In the genomic region with DNA sequence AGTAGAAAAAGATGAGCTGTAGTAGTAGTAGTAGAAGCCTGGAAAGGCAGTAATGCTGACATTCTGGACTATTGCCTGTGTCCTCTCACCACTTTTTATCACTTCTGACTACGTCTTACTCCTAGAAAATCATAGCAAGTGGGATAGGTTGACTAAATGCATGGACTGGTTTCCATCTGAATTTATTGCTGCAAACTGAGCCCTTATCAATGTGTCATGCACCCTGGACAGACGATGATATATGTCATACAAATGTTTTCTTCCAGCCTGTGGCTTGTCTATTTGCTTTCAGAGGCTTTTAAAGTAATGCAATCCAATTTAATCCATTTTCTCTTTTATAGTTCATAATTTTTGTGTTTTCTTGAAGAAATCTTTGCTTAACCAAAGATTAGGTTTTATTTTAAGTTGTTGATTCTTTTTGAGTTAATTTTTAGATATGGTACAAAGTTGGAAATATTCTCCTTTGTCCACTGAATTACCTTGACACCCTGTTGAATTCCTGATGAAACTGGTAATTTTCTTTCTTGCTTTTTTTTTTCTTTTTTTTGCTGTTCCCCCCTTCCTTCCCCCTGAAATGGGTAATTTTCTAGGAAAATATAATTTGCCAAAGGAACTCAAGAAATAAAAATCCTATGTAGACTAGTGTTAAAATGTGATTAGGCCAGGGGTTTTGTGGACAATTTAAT, we compare ENCODE assay signal across 17 cellular contexts. TPM values are rescaled to one million over a fixed set of nuclear protein-coding genes. Genes with fewer than 3 reads are reported as not detected.
DNase-seq lines count a peak whose midpoint lies in the region; ATAC-seq and TF ChIP-seq lines count a peak whose summit lies in the region.
"Had no signal": no experiment of that assay in that cellular context is flagged by ENCODE, and none has a peak within 500 bp of the region (broad histone marks: within the 10 kb centered on the region; RNA-seq: fewer than 3 reads in every experiment).

No MANE protein-coding gene starts in this region.

- H3K36me3 Mint-ChIP-seq in brain (peaks cover 4% of the 10 kb centered on the region), nephron progenitor cell (ENCODE audit: low read depth) (peaks cover 8% of the 10 kb centered on the region)

- H3K4me1 Mint-ChIP-seq in brain: peaks cover 39% of the 10 kb centered on the region
- peaks cover 14% of the 10 kb centered on the region for H3K4me1 Mint-ChIP-seq in nephron progenitor cell
- H3K4me1 Mint-ChIP-seq: memory B cell had no signal

- peak overlapping the region in 2 of 4 donors; percentile 50 to 58 for H3K27ac ChIP-seq in Peyer's patch
- H3K27ac ChIP-seq: prostate gland had no signal

- H3K4me3 Mint-ChIP-seq in brain (peak overlapping the region in 1 of 5 experiments; percentile 38), nephron progenitor cell (no peak overlapping the region)
- H3K4me3 Mint-ChIP-seq: memory B cell had no signal

- H3K27me3 ChIP-seq in Peyer's patch: no peaks in the 10 kb centered on the region

- TF ChIP-seq POLR2A in Peyer's patch (IDR thresholded peaks at IDR 0.05): no peak

- no peaks in the 10 kb centered on the region for H3K36me3 ChIP-seq in Peyer's patch
- H3K36me3 ChIP-seq: prostate gland had no signal

- no peaks in the 10 kb centered on the region for H3K9me3 ChIP-seq in Peyer's patch
- H3K9me3 ChIP-seq: prostate gland had no signal

- no peak for ATAC-seq in GM19035 (IDR thresholded peaks at IDR 0.05; ENCODE audit: unreplicated experiment)

- peak; percentile 35 for DNase-seq in ELR (ENCODE audit: low read depth)
- peak; percentile 47 for DNase-seq in M059J (ENCODE audit: low read depth)
- DNase-seq in nephron progenitor cell: no peak
- no peak for DNase-seq in activated CD4-positive, alpha-beta T cell treated with anti-CD3 and anti-CD28 coated beads for 1 hour
- DNase-seq in KG1 (lab: John Stamatoyannopoulos, UW): no peak
- no peak for DNase-seq in Peyer's patch
- DNase-seq: activated CD4-positive, CD25-positive, alpha-beta regulatory T cell; activated T-cell treated with anti-CD3 and anti-CD28 coated beads for 4 hours; NCI-H446; SHP77; stimulated activated CD4-positive, alpha-beta T cell treated with anti-CD3 and anti-CD28 coated beads, Interleukin-2, amount 100 ng/mL, for 48 hours had no signal

- H3K4me3 ChIP-seq in Peyer's patch: no peak overlapping the region
- H3K4me3 ChIP-seq: prostate gland had no signal

- H3K27ac Mint-ChIP-seq in brain: peak overlapping the region in 4 of 5 experiments; percentile 11 to 94 (median 30)
- H3K27ac Mint-ChIP-seq in nephron progenitor cell: peak overlapping the region; percentile 6
- H3K27ac Mint-ChIP-seq: memory B cell had no signal

- no peaks in the 10 kb centered on the region for H3K9me3 Mint-ChIP-seq in brain
- H3K9me3 Mint-ChIP-seq in nephron progenitor cell: no peaks in the 10 kb centered on the region
- H3K9me3 Mint-ChIP-seq: CD14-positive monocyte; memory B cell; stimulated activated naive CD8-positive, alpha-beta T cell treated with anti-CD3 and anti-CD28 coated beads, Interleukin-15, Interleukin-2, amounts not matched to agents 100 ng/mL and 50 ng/mL, for 24 hours had no signal

- H3K27me3 Mint-ChIP-seq in brain (peaks cover 3% of the 10 kb centered on the region), nephron progenitor cell (ENCODE audit: low read depth, poor library complexity) (no peaks in the 10 kb centered on the region)
- H3K27me3 Mint-ChIP-seq: memory B cell; stimulated activated naive CD8-positive, alpha-beta T cell treated with anti-CD3 and anti-CD28 coated beads, Interleukin-15, Interleukin-2, amounts not matched to agents 100 ng/mL and 50 ng/mL, for 24 hours had no signal

- H3K4me1 ChIP-seq in Peyer's patch: peaks cover 0 to 12% (median 4%) of the 10 kb centered on the region in 4 donors
- H3K4me1 ChIP-seq: prostate gland had no signal

- no peak for TF ChIP-seq CTCF in brain (conservative IDR thresholded peaks at IDR 0.05)
- TF ChIP-seq CTCF in nephron progenitor cell (IDR thresholded peaks at IDR 0.05): no peak
- TF ChIP-seq CTCF in Peyer's patch (IDR thresholded peaks at IDR 0.05): no peak

RNA-seq across cellular contexts. Expression of a gene that starts 47.1 kb away (rescaled TPM):
- total RNA-seq in M059J (2014; rRNA removed; shearing (Covaris generic)): 17.8 and 31.1 TPM in 2 replicates
- 43.9 TPM for polyA plus RNA-seq in brain (ENCODE audit: insufficient read depth, low read depth, low replicate concordance)
- total RNA-seq in Peyer's patch: 10 to 100 TPM; 36.6 to 51.7 (median 44.6) TPM

Comparison
In these comparisons a context has a peak if more than half of its experiments do, and no peak if none do; other contexts are left out.
1. DNase-seq: peak in ELR (single experiment) and M059J (single experiment); none in nephron progenitor cell (single experiment), activated CD4-positive, alpha-beta T cell treated with anti-CD3 and anti-CD28 coated beads for 1 hour (single experiment), KG1 (single experiment) and Peyer's patch (0 of 3).